ENCODE assay signal across 9 cellular contexts in genomic region chr3:138479355-138479964, GRCh38. TPM values are rescaled to one million over a fixed set of nuclear protein-coding genes. Genes with fewer than 3 reads are reported as not detected.
DNase-seq lines count a peak whose midpoint lies in the region; ATAC-seq, FAIRE-seq and TF ChIP-seq lines count a peak whose summit lies in the region.
"Had no signal": no experiment of that assay in that cellular context is flagged by ENCODE, and none has a peak within 500 bp of the region (broad histone marks: within the 10 kb centered on the region; RNA-seq: fewer than 3 reads in every experiment).

No MANE protein-coding gene starts in this region.

- intact Hi-C loops in K562 (cut with micrococcal nuclease): loop anchor here (2.0 to 5.0 kb wide), 2 partner anchors 113 to 443 kb away; partner anchors contain the start of gene CEP70

- H3K4me1 ChIP-seq in K562 (replicated peaks in 1 of 2; ENCODE audit: control insufficient read depth in 2 of 2, insufficient read depth in 2 of 2, low read length in 2 of 2) (no peaks in the 10 kb centered on the region), liver (ENCODE audit: control insufficient read depth in 4 of 4, insufficient read depth in 4 of 4, low read length in 3 of 4) (no peaks in the 10 kb centered on the region)

- TF ChIP-seq EP300 in K562 (IDR thresholded peaks at IDR 0.05; ENCODE audit: low read length): no peak

- H2AFZ ChIP-seq in K562 (ENCODE audit: low read depth, low read length): no peak overlapping the region

- no peak overlapping the region for H3K4me2 ChIP-seq in K562 (ENCODE audit: insufficient read depth, low read length)

- DNase-seq in DMS53 (lab: John Stamatoyannopoulos, UW) (peak; percentile 56), H54 (ENCODE audit: insufficient read length, low spot score) (no peak), NCI-H748 (lab: John Stamatoyannopoulos, UW; ENCODE audit: unreplicated experiment) (peak; percentile 57), K562 (ENCODE audit: extremely low read depth in 1 of 4, low spot score in 3 of 4) (peak; percentile 38 to 58 (median 44))

- TF ChIP-seq RAD21 in K562 (CRISPR knock-in tag; conservative IDR thresholded peaks at IDR 0.05 in 1 of 2, IDR thresholded peaks at IDR 0.05 in 1 of 2) (peak; percentile 26 to 76; a peak in 2 of 4 replicates), liver (IDR thresholded peaks at IDR 0.05) (peak; percentile 50 to 77)

- in situ Hi-C loops in K562 (cut with MboI): no loop called here

- CTCF ChIA-PET in K562 (lab: Yijun Ruan, JAX; ENCODE audit: low intra/inter-chr PET ratio): interaction anchor here (0.6 to 1.2 kb wide), 2 partner anchors 436 to 740 kb away, joined by 4 to 8 read pairs; no protein-coding TSS in a partner anchor

- WGBS in K562 (ENCODE audit: insufficient coverage, low coverage, missing lambda C conversion rate): 18% methylated on average over 4 of the region's 5 CpGs
- 65% methylated on average over 5 of the region's 5 CpGs for WGBS in liver

- H3K27me3 ChIP-seq in K562 (ENCODE audit: control insufficient read depth in 2 of 2, insufficient read depth in 2 of 2, low read length in 2 of 2) (no peaks in the 10 kb centered on the region), liver (ENCODE audit: control insufficient read depth in 4 of 4, insufficient read depth in 4 of 4, low read length in 3 of 4) (no peaks in the 10 kb centered on the region)

- H3K36me3 ChIP-seq in K562 (ENCODE audit: control insufficient read depth, insufficient read depth, low read length): no peaks in the 10 kb centered on the region
- H3K36me3 ChIP-seq in liver (ENCODE audit: control insufficient read depth in 4 of 4, insufficient read depth in 3 of 4, low read depth in 1 of 4, low read length in 3 of 4): no peaks in the 10 kb centered on the region

- H4K20me1 ChIP-seq in K562 (replicated peaks; ENCODE audit: control insufficient read depth, insufficient read depth, low read length): no peaks in the 10 kb centered on the region

- no peak for TF ChIP-seq POLR2A in H54 (IDR thresholded peaks at IDR 0.05; ENCODE audit: low read depth, low read length)
- TF ChIP-seq POLR2A in K562 (conservative IDR thresholded peaks at IDR 0.05): no peak

- H3K9me1 ChIP-seq in K562 (ENCODE audit: control insufficient read depth, insufficient read depth, low read length): no peaks in the 10 kb centered on the region

- POLR2A ChIA-PET in K562 (lab: Yijun Ruan, JAX): interaction anchor here (1.0 kb wide), 1 partner anchor 10 kb away, joined by 4 read pairs; no protein-coding TSS in a partner anchor

- H3K4me3 ChIP-seq in K562: no peak overlapping the region
- H3K4me3 ChIP-seq in liver (ENCODE audit: low read depth in 1 of 3, low read length in 3 of 3): no peak overlapping the region
- H3K4me3 ChIP-seq: skin epidermis had no signal

- H3K9me3 ChIP-seq in K562 (replicated peaks; ENCODE audit: control insufficient read depth, insufficient read depth, low read depth, low read length) (no peaks in the 10 kb centered on the region), liver (ENCODE audit: control insufficient read depth in 4 of 4, low read length in 3 of 4) (no peaks in the 10 kb centered on the region)

- H3K79me2 ChIP-seq in K562 (ENCODE audit: control insufficient read depth, insufficient read depth, low read length): no peaks in the 10 kb centered on the region

- H3K9ac ChIP-seq in K562 (ENCODE audit: insufficient read depth in 1 of 2, low read depth in 2 of 2, low read length in 2 of 2) (no peak overlapping the region), liver (ENCODE audit: low read depth in 1 of 2, low read length in 2 of 2) (no peak overlapping the region)

- ATAC-seq in K562: peak; percentile 81
- ATAC-seq in HG02885 (IDR thresholded peaks at IDR 0.05; ENCODE audit: poor library complexity, unreplicated experiment): no peak
- ATAC-seq in GM21576 (IDR thresholded peaks at IDR 0.05; ENCODE audit: unreplicated experiment): no peak
- ATAC-seq in HG03432 (IDR thresholded peaks at IDR 0.05; ENCODE audit: unreplicated experiment): no peak

- TF ChIP-seq CTCF in K562 (IDR thresholded peaks at IDR 0.05 in 2 of 3, conservative IDR thresholded peaks at IDR 0.05 in 1 of 3; ENCODE audit: insufficient read depth in 2 of 3, low read depth in 1 of 3, low read length in 3 of 3) (peak; percentile 67 to 82 (median 75)), liver (IDR thresholded peaks at IDR 0.05; ENCODE audit: low read depth, low read length, missing input control) (peak; percentile 43)

- FAIRE-seq in H54 (lab: Jason Lieb, UNC) (peak; percentile 85), K562 (lab: Jason Lieb, UNC) (peak; percentile 82)

- no TSS peak for BruUV-seq in K562 (replicated peaks; lab: Mats Ljungman, UMichigan)

- H3K27ac ChIP-seq in K562 (ENCODE audit: extremely low read depth, low read depth, low read length): no peak overlapping the region
- H3K27ac ChIP-seq in liver (ENCODE audit: low read depth in 1 of 2, low read length in 2 of 2): no peak overlapping the region
- H3K27ac ChIP-seq: skin epidermis had no signal

TF ChIP-seq in K562, 482 proteins besides CTCF, POLR2A, EP300 and RAD21 (continues in another document):
- peak; percentile 9 for TF ChIP-seq CTCFL (IDR thresholded peaks at IDR 0.05; ENCODE audit: borderline replicate concordance, insufficient read depth, low read depth, low read length, poor library complexity, severe bottlenecking)

TF ChIP-seq in liver, 16 proteins besides CTCF, POLR2A, EP300 and RAD21:
- TF ChIP-seq HNF4G (IDR thresholded peaks at IDR 0.05) (no peak), TAF1 (conservative IDR thresholded peaks at IDR 0.05) (no peak), MAX (IDR thresholded peaks at IDR 0.05) (no peak), GABPA (IDR thresholded peaks at IDR 0.05 in 1 of 2, conservative IDR thresholded peaks at IDR 0.05 in 1 of 2) (no peak)

RNA-seq across cellular contexts. Expression of gene ESYT3, which starts 45.0 kb away (rescaled TPM):
- not detected in 2 replicates for total RNA-seq in K562 (2011; cell fraction: chromatin; rRNA removed; ENCODE audit: low replicate concordance)
- not detected in 2 replicates for total RNA-seq in K562 (2011; cell fraction: nucleolus; rRNA removed)
- total RNA-seq in K562 (2011; cell fraction: nucleoplasm; rRNA removed): not detected in 2 replicates
- not detected in 2 replicates for total RNA-seq in K562 (2014; rRNA removed)
- not detected in 2 replicates for total RNA-seq in K562 (2014; rRNA removed; fragmentation: Illumina TruSeq; extraction: Trizol)
- not detected in 2 replicates for total RNA-seq in K562 (2015; rRNA removed; fragmentation: Illumina TruSeq; extraction: Trizol)
- total RNA-seq in K562 (2021): not detected in 2 replicates
- polyA plus RNA-seq in K562 (2011; rRNA removed): not detected in 2 replicates
- not detected in 2 replicates for polyA plus RNA-seq in K562 (2011; cell fraction: cytosol; rRNA removed)
- 0.03 TPM in 1 of 2 replicates, not detected in the other for polyA plus RNA-seq in K562 (2011; cell fraction: nucleus; rRNA removed)
- 0.01 TPM in 1 of 2 replicates, not detected in the other for polyA plus RNA-seq in K562 (2012)
- polyA plus RNA-seq in K562 (2014; fragmentation: Illumina TruSeq; extraction: Trizol): not detected in 2 replicates
- not detected for polyA plus RNA-seq in K562 (2014; fragmentation: Nextera tagmentation; extraction: Ambion mirVana)
- polyA plus RNA-seq in K562 (2014; rRNA removed): not detected in 2 replicates
- not detected in 2 replicates for polyA minus RNA-seq in K562 (2011; rRNA and poly(A)+ RNA removed)
- polyA minus RNA-seq in K562 (2011; cell fraction: cytosol; rRNA and poly(A)+ RNA removed): not detected in 2 replicates
- polyA minus RNA-seq in K562 (2011; cell fraction: nucleus; rRNA and poly(A)+ RNA removed): not detected in 2 replicates
- total RNA-seq in liver: under 1 TPM; under 0.01 to 0.05 TPM
- polyA plus RNA-seq in liver: under 1 TPM; 0.06 to 0.07 TPM
